ENCODE assay signal across 11 cellular contexts in the genomic region with DNA sequence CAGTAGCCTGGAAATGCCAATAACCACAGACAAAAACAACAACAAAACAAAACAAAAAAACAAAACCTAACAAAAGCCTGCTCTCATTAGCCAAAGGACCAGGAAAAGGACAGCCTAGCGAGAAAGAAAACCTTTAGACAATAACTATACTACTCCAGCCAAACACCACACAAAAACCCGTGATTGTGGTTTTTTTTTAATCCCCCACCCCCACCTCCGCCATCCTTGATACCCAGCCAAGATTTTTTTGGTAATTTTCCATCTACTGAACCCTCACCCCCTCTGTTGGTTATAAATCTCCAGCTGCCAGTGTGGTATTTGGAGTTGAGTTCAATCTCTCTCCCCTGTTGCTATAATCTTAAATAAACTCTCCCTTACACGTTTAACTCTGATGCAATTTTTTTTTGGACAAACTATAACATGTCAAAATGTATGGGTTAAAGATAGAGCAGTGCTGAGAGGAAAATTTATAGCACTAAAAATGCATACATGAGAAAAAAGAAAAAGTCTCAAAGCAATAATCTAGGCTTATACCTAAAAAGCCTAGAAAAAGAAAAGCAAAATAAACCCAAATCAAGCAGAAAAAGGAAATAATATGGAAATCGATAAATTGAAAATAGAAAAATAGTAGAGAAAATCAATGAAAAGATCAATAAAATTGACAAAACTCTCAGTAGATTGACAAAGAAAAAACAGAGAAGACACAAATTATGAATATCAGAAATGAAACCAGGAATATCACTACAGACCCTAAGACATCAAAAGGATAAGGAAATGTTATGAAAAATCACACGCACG.
DNase-seq lines count a peak whose midpoint lies in the region; ATAC-seq and TF ChIP-seq lines count a peak whose summit lies in the region.
"Had no signal": no experiment of that assay in that cellular context is flagged by ENCODE, and none has a peak within 500 bp of the region (broad histone marks: within the 10 kb centered on the region; RNA-seq: fewer than 3 reads in every experiment).

No MANE protein-coding gene starts in this region.

- H3K4me3 ChIP-seq in CD4-positive, CD25-positive, alpha-beta regulatory T cell (ENCODE audit: low read depth, low read length) = no peak overlapping the region
- no peak overlapping the region for H3K4me3 ChIP-seq in Jurkat, Clone E6-1 (ENCODE audit: low read length)
- H3K4me3 ChIP-seq in mammary epithelial cell (replicated peaks in 1 of 3; ENCODE audit: insufficient read depth in 1 of 3, low read depth in 2 of 3, low read length in 3 of 3) = no peak overlapping the region

- H3K9ac ChIP-seq in mammary epithelial cell (ENCODE audit: insufficient read depth, low read length) = no peak overlapping the region

- dilution Hi-C loops in mammary epithelial cell (cut with HindIII; ENCODE audit: low sequenced_read_pairs) = no loop called here

- no peak overlapping the region for H3K27ac ChIP-seq in CD4-positive, CD25-positive, alpha-beta regulatory T cell (ENCODE audit: insufficient read depth, low read length, poor library complexity, severe bottlenecking)
- H3K27ac ChIP-seq in mammary epithelial cell (ENCODE audit: insufficient read depth, low read depth, low read length) = no peak overlapping the region

- no peak for ATAC-seq in CD4-positive, CD25-positive, alpha-beta regulatory T cell (ENCODE audit: low read depth in 2 of 2)
- no peak for ATAC-seq in GM21528 (IDR thresholded peaks at IDR 0.05; ENCODE audit: low FRiP score, unreplicated experiment)
- ATAC-seq in GM18858 (IDR thresholded peaks at IDR 0.05; ENCODE audit: unreplicated experiment) = no peak

- peak overlapping the region; percentile 27 for H2AFZ ChIP-seq in mammary epithelial cell (ENCODE audit: low read depth, low read length)

- BruUV-seq in mammary epithelial cell (replicated peaks; lab: Mats Ljungman, UMichigan) = no TSS peak

- no peaks in the 10 kb centered on the region for H3K9me3 ChIP-seq in CD4-positive, CD25-positive, alpha-beta regulatory T cell (ENCODE audit: control insufficient read depth in 2 of 2, low read length in 2 of 2)
- no peaks in the 10 kb centered on the region for H3K9me3 ChIP-seq in mammary epithelial cell (replicated peaks; ENCODE audit: insufficient read depth, low read length)

- no peaks in the 10 kb centered on the region for H4K20me1 ChIP-seq in mammary epithelial cell (ENCODE audit: insufficient read depth, low read length)

- peaks cover 0 to 17% (median 12%) of the 10 kb centered on the region in 4 donors for H3K4me1 Mint-ChIP-seq in CD4-positive, CD25-positive, alpha-beta regulatory T cell
- peaks cover 33% of the 10 kb centered on the region for H3K4me1 Mint-ChIP-seq in nephron progenitor cell
- H3K4me1 Mint-ChIP-seq in CD14-positive monocyte = no peaks in the 10 kb centered on the region

- no peaks in the 10 kb centered on the region for H3K27me3 ChIP-seq in CD4-positive, CD25-positive, alpha-beta regulatory T cell (ENCODE audit: control insufficient read depth, insufficient read depth, low read length)
- H3K27me3 ChIP-seq in mammary epithelial cell (ENCODE audit: insufficient read depth, low read length) = no peaks in the 10 kb centered on the region

- H3K27me3 Mint-ChIP-seq in CD4-positive, CD25-positive, alpha-beta regulatory T cell = peaks cover 4% of the 10 kb centered on the region
- peaks cover 7% of the 10 kb centered on the region for H3K27me3 Mint-ChIP-seq in nephron progenitor cell (ENCODE audit: low read depth, poor library complexity)
- H3K27me3 Mint-ChIP-seq in CD14-positive monocyte (ENCODE audit: low read depth in 3 of 3) = peaks cover 9 to 21% (median 11%) of the 10 kb centered on the region in 3 donors

- H3K36me3 Mint-ChIP-seq in CD4-positive, CD25-positive, alpha-beta regulatory T cell = no peaks in the 10 kb centered on the region
- H3K36me3 Mint-ChIP-seq in nephron progenitor cell (ENCODE audit: low read depth) = peaks cover 8% of the 10 kb centered on the region
- H3K36me3 Mint-ChIP-seq in CD14-positive monocyte = no peaks in the 10 kb centered on the region

- no peak for DNase-seq in CD4-positive, CD25-positive, alpha-beta regulatory T cell
- peak; percentile 30 for DNase-seq in Jurkat, Clone E6-1 (ENCODE audit: low read depth, low spot score)
- DNase-seq in mammary epithelial cell = no peak
- DNase-seq in nephron progenitor cell = no peak
- DNase-seq in D341Med (ENCODE audit: low spot score) = no peak
- DNase-seq in CD14-positive monocyte (ENCODE audit: low spot score) = no peak
- DNase-seq: aorta, erythroblast, KG1 had no signal

- WGBS in mammary epithelial cell (ENCODE audit: low coverage, missing lambda C conversion rate) = 47% methylated on average over 7 of the region's 7 CpGs

- H3K79me2 ChIP-seq in mammary epithelial cell (ENCODE audit: insufficient read depth, low read length) = no peaks in the 10 kb centered on the region

- no peaks in the 10 kb centered on the region for H3K4me1 ChIP-seq in CD4-positive, CD25-positive, alpha-beta regulatory T cell (ENCODE audit: control insufficient read depth, insufficient read depth, low read length, poor library complexity, severe bottlenecking)
- H3K4me1 ChIP-seq in mammary epithelial cell (ENCODE audit: insufficient read depth, low read length) = no peaks in the 10 kb centered on the region

- intact Hi-C loops in mammary epithelial cell (cut with micrococcal nuclease) (no loop called here), CD14-positive monocyte (cut with micrococcal nuclease) (no loop called here)

- H3K9me3 Mint-ChIP-seq in CD4-positive, CD25-positive, alpha-beta regulatory T cell = no peaks in the 10 kb centered on the region
- H3K9me3 Mint-ChIP-seq in nephron progenitor cell (peaks cover 18% of the 10 kb centered on the region), CD14-positive monocyte (peaks cover 0 to 5% (median 0%) of the 10 kb centered on the region in 7 donors)

- H3K4me3 Mint-ChIP-seq in CD4-positive, CD25-positive, alpha-beta regulatory T cell = peak overlapping the region in 1 of 4 donors; percentile 48
- H3K4me3 Mint-ChIP-seq in nephron progenitor cell = no peak overlapping the region
- H3K4me3 Mint-ChIP-seq in CD14-positive monocyte = peak overlapping the region in 1 of 2 donors; percentile 6

- H3K27ac Mint-ChIP-seq in CD4-positive, CD25-positive, alpha-beta regulatory T cell = peak overlapping the region in 2 of 3 donors; percentile 29 to 85
- peak overlapping the region; percentile 15 for H3K27ac Mint-ChIP-seq in nephron progenitor cell
- H3K27ac Mint-ChIP-seq in CD14-positive monocyte = no peak overlapping the region

- CTCF ChIA-PET in mammary epithelial cell (lab: Charles Lee; ENCODE audit: low non-redundant PET) = no interaction called here

- in situ Hi-C loops in mammary epithelial cell (cut with MboI; ENCODE audit: low sequenced_read_pairs in 2 of 2) = no loop called here

- H3K4me2 ChIP-seq in mammary epithelial cell (ENCODE audit: insufficient read depth, low read depth, low read length) = no peak overlapping the region

- no peaks in the 10 kb centered on the region for H3K36me3 ChIP-seq in CD4-positive, CD25-positive, alpha-beta regulatory T cell (ENCODE audit: control insufficient read depth, insufficient read depth, low read length)
- no peaks in the 10 kb centered on the region for H3K36me3 ChIP-seq in mammary epithelial cell (ENCODE audit: insufficient read depth, low read length)

- TF ChIP-seq CTCF in mammary epithelial cell (conservative IDR thresholded peaks at IDR 0.05 in 1 of 2, IDR thresholded peaks at IDR 0.05 in 1 of 2; ENCODE audit: extremely low read depth in 1 of 2, insufficient read depth in 1 of 2, low read depth in 1 of 2, low read length in 2 of 2) (no peak), nephron progenitor cell (IDR thresholded peaks at IDR 0.05) (no peak), CD14-positive monocyte (IDR thresholded peaks at IDR 0.05) (no peak)

Comparison
In these comparisons a context has a peak if more than half of its experiments do, and no peak if none do; other contexts are left out.
1. H3K27ac Mint-ChIP-seq: peak in CD4-positive, CD25-positive, alpha-beta regulatory T cell (2 of 3) and nephron progenitor cell (single experiment); none in CD14-positive monocyte (0 of 7).